ENCODE assay signal across 1 cellular context in the genomic region with DNA sequence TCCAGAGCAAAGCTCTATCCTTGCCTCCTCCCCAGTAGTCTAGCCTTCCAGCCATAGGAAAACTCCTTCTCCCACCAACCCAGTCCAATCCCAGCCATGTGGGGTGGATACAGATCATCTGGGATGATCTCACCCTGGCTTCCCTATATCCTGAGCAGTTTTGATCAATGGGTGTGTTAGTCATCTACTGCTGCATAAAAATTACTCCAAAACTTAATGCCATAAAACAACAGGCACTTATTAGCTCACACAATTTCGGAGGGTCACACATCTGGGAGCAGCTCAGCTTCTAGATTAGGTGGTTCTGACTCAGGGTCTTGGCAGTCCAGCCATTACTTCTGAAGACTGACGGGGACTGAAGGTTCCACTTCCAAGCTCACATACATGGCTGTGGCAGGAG.
TF ChIP-seq lines count a peak whose summit lies in the region.

No MANE protein-coding gene starts in this region.

TF ChIP-seq in SK-N-SH, 30 proteins besides CTCF, POLR2A, EP300 and RAD21 (continued from another document):
- TF ChIP-seq, protein P1, sequence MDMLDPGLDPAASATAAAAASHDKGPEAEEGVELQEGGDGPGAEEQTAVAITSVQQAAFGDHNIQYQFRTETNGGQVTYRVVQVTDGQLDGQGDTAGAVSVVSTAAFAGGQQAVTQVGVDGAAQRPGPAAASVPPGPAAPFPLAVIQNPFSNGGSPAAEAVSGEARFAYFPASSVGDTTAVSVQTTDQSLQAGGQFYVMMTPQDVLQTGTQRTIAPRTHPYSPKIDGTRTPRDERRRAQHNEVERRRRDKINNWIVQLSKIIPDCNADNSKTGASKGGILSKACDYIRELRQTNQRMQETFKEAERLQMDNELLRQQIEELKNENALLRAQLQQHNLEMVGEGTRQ (IDR thresholded peaks at IDR 0.05; ENCODE audit: borderline replicate concordance, low read depth, low read length) = no peak
- TF ChIP-seq FOSL2 (IDR thresholded peaks at IDR 0.05; ENCODE audit: borderline replicate concordance, low read depth) (peak; percentile 76), NFIC (IDR thresholded peaks at IDR 0.05; ENCODE audit: borderline replicate concordance) (peak; percentile 20; the same call in 1 of the 2 replicates)
